ENCODE assay signal across 1 cellular context in the genomic region with DNA sequence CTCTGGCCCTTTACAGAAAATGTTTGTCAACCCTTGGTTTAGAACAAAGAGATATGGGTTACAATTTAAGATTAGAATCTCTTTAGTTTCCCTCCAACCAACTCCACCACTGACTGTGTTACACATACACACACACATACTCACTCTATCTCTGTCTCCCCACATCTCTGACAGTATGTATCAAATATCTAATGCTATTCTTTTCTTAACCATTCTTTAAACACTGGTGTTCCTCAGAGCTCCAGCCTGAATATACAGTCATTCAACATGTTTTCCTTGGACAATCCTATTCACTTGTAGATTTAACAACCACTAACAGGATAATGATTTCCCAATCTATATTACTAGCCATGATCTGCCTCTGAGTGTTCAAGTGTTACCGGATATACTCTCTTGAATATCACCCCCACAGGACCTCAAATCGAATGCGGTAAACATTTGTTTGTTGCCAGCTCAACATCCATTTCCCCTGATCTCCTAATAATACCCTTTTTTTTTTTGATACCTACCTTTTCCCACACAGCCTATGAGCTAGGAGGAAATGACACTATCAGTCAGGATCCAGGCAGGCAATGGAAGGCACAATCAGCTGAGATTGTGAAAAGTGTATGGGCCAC.
TF ChIP-seq lines count a peak whose summit lies in the region.

No MANE protein-coding gene starts in this region.

TF ChIP-seq in endothelial cell of umbilical vein, 7 proteins besides CTCF, POLR2A, EP300 and RAD21:
- TF ChIP-seq MYC (IDR thresholded peaks at IDR 0.05; ENCODE audit: low read depth, low read length), result no peak
- no peak for TF ChIP-seq JUN (IDR thresholded peaks at IDR 0.05; ENCODE audit: borderline replicate concordance, insufficient read depth, insufficient read length, low read depth)
- TF ChIP-seq GATA2 (IDR thresholded peaks at IDR 0.05; ENCODE audit: insufficient read depth, insufficient read length, low read depth, low read length), result no peak
- no peak for TF ChIP-seq EZH2 (IDR thresholded peaks at IDR 0.05; ENCODE audit: borderline replicate concordance, low read depth, low read length, severe bottlenecking)
- TF ChIP-seq FOS (IDR thresholded peaks at IDR 0.05; ENCODE audit: borderline replicate concordance, insufficient read depth, low read length), result no peak
- no peak for TF ChIP-seq POLR2AphosphoS5 (IDR thresholded peaks at IDR 0.05; ENCODE audit: insufficient read depth, low read depth, low read length)
- TF ChIP-seq, protein P1, sequence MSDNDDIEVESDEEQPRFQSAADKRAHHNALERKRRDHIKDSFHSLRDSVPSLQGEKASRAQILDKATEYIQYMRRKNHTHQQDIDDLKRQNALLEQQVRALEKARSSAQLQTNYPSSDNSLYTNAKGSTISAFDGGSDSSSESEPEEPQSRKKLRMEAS (IDR thresholded peaks at IDR 0.05; ENCODE audit: insufficient read depth, insufficient read length), result no peak
